ENCODE assay signal across 1 cellular context in genomic region chr11:87176044-87176443, GRCh38.
TF ChIP-seq lines count a peak whose summit lies in the region.

No MANE protein-coding gene starts in this region.

TF ChIP-seq in GM23338, 12 proteins besides CTCF, POLR2A, EP300 and RAD21 (continued from another document):
- TF ChIP-seq ZNF462 (CRISPR knock-in tag; IDR thresholded peaks at IDR 0.05) (no peak), STAT1 (IDR thresholded peaks at IDR 0.05; ENCODE audit: unreplicated experiment) (no peak), JUNB (IDR thresholded peaks at IDR 0.05; ENCODE audit: unreplicated experiment) (no peak), EZH2phosphoT487 (IDR thresholded peaks at IDR 0.05; ENCODE audit: unreplicated experiment) (no peak), ZNF331 (CRISPR knock-in tag; IDR thresholded peaks at IDR 0.05; ENCODE audit: low read depth) (no peak)
